Comparison of ENCODE assay signal across 19 cellular contexts in genomic region chr3:53328750-53329149, GRCh38. TPM values are rescaled to one million over a fixed set of nuclear protein-coding genes. Genes with fewer than 3 reads are reported as not detected.
DNase-seq lines count a peak whose midpoint lies in the region; ATAC-seq and TF ChIP-seq lines count a peak whose summit lies in the region.
"Had no signal": no experiment of that assay in that cellular context is flagged by ENCODE, and none has a peak within 500 bp of the region (broad histone marks: within the 10 kb centered on the region; RNA-seq: fewer than 3 reads in every experiment).

No MANE protein-coding gene starts in this region.

- no peak overlapping the region for H2AK5ac ChIP-seq in mesendoderm (ENCODE audit: low read length)

- H2BK15ac ChIP-seq in mesendoderm (replicated peaks; ENCODE audit: low read depth), result no peak overlapping the region

- WGBS in mesendoderm (ENCODE audit: extremely low coverage, insufficient coverage, low lambda C conversion rate), result no CpG with 5 or more reads among the region's 5 CpGs

- H3K4me1 ChIP-seq in BE2C (no peaks in the 10 kb centered on the region), mesendoderm (ENCODE audit: control insufficient read depth, low read depth, low read length) (no peaks in the 10 kb centered on the region)
- H3K4me1 ChIP-seq: BLaER1 had no signal

- H3K9me3 ChIP-seq in BE2C, result no peaks in the 10 kb centered on the region
- H3K9me3 ChIP-seq: heart right ventricle, MG63, upper lobe of left lung had no signal

- H3K4me2 ChIP-seq in mesendoderm (ENCODE audit: low read length), result no peak overlapping the region
- H3K4me2 ChIP-seq: BLaER1 had no signal

- peaks cover 6% of the 10 kb centered on the region for H3K79me1 ChIP-seq in mesendoderm (ENCODE audit: low read length)

- H3K23ac ChIP-seq in mesendoderm (ENCODE audit: low read length), result peak overlapping the region; percentile 30

- no peak overlapping the region for H4K8ac ChIP-seq in mesendoderm (ENCODE audit: low read depth, low read length)

- H3K27me3 ChIP-seq in BE2C, result no peaks in the 10 kb centered on the region
- H3K27me3 ChIP-seq in mesendoderm (ENCODE audit: insufficient read depth, low read length, poor library complexity), result no peaks in the 10 kb centered on the region
- H3K27me3 ChIP-seq: BLaER1, heart right ventricle, MG63, upper lobe of left lung had no signal

- no peak overlapping the region for H3K56ac ChIP-seq in mesendoderm (ENCODE audit: low read length)

- H3K4me3 ChIP-seq in BE2C (ENCODE audit: low read depth, low read length) (no peak overlapping the region), mesendoderm (ENCODE audit: low read length) (no peak overlapping the region)
- H3K4me3 ChIP-seq: BLaER1, heart right ventricle, MG63, SK-N-MC, skin epidermis, upper lobe of left lung had no signal

- H4K5ac ChIP-seq in mesendoderm (ENCODE audit: low read length), result no peak overlapping the region

- no peak overlapping the region for H3K4ac ChIP-seq in mesendoderm (ENCODE audit: low read depth, low read length)

- no peak for ATAC-seq in GM21825 (IDR thresholded peaks at IDR 0.05; ENCODE audit: unreplicated experiment)
- no peak for ATAC-seq in GM18511 (IDR thresholded peaks at IDR 0.05; ENCODE audit: unreplicated experiment)
- ATAC-seq: PC-3; stimulated activated effector memory CD8-positive, alpha-beta T cell treated with anti-CD3 and anti-CD28 coated beads, Interleukin-12 subunit alpha, Interleukin-12 subunit beta, amount 100 ng/mL, for 72 hours had no signal

- H3K27ac ChIP-seq in cingulate gyrus (ENCODE audit: low read depth, low read length) (peak overlapping the region; percentile 14), mesendoderm (ENCODE audit: low read depth, low read length) (no peak overlapping the region)
- H3K27ac ChIP-seq: BLaER1, SK-N-MC, skin epidermis had no signal

- H3K18ac ChIP-seq in mesendoderm (ENCODE audit: low read length), result no peak overlapping the region

- no peak for TF ChIP-seq CTCF in BE2C (IDR thresholded peaks at IDR 0.05; ENCODE audit: low read depth, low read length)

- no peak overlapping the region for H3K9ac ChIP-seq in mesendoderm (ENCODE audit: low read length)
- H3K9ac ChIP-seq: BLaER1 had no signal

- no peaks in the 10 kb centered on the region; the same call in 1 of the 2 replicates for H3K36me3 ChIP-seq in BE2C
- H3K36me3 ChIP-seq in mesendoderm (ENCODE audit: control insufficient read depth, insufficient read depth, low read length), result no peaks in the 10 kb centered on the region

- peaks cover 2% of the 10 kb centered on the region for H3K79me2 ChIP-seq in mesendoderm (ENCODE audit: control insufficient read depth, insufficient read depth, low read length)

- no peak overlapping the region for H2BK5ac ChIP-seq in mesendoderm (ENCODE audit: low read length)

- H2BK120ac ChIP-seq in mesendoderm (ENCODE audit: low read depth, low read length), result no peak overlapping the region

- peak; percentile 15 for DNase-seq in BE2C
- DNase-seq in GF-D8 (lab: John Stamatoyannopoulos, UW), result peak; percentile 56
- DNase-seq in mesendoderm, result peak; percentile 49
- DNase-seq in NCI-H69 (lab: John Stamatoyannopoulos, UW), result no peak
- no peak for DNase-seq in stimulated activated CD4-positive, alpha-beta T cell treated with anti-CD3 and anti-CD28 coated beads, Interleukin-12 subunit alpha, Interleukin-12 subunit beta, amount 100 ng/mL, for 4 hours
- DNase-seq: aorta, DMS79, heart right ventricle, MG63, NCI-H2081, PC-3, upper lobe of left lung had no signal

RNA-seq across cellular contexts. Expression of gene DCP1A, which starts 18.6 kb away (rescaled TPM):
- 14.5 TPM for polyA plus RNA-seq in BE2C (2012; ENCODE audit: insufficient read depth, insufficient read length, low read depth)
- 30.9 TPM for polyA plus RNA-seq in mesendoderm (2013, experiment 1 of 2)
- polyA plus RNA-seq in mesendoderm (2013, experiment 2 of 2), result 26.0 TPM

Comparison
In these comparisons a context has a peak if more than half of its experiments do, and no peak if none do; other contexts are left out.
1. DNase-seq: peak in BE2C (single experiment), GF-D8 (single experiment) and mesendoderm (single experiment); none in NCI-H69 (single experiment) and stimulated activated CD4-positive, alpha-beta T cell treated with anti-CD3 and anti-CD28 coated beads, Interleukin-12 subunit alpha, Interleukin-12 subunit beta, amount 100 ng/mL, for 4 hours (single experiment).